Comparison of ENCODE assay signal across 17 cellular contexts in the genomic region with DNA sequence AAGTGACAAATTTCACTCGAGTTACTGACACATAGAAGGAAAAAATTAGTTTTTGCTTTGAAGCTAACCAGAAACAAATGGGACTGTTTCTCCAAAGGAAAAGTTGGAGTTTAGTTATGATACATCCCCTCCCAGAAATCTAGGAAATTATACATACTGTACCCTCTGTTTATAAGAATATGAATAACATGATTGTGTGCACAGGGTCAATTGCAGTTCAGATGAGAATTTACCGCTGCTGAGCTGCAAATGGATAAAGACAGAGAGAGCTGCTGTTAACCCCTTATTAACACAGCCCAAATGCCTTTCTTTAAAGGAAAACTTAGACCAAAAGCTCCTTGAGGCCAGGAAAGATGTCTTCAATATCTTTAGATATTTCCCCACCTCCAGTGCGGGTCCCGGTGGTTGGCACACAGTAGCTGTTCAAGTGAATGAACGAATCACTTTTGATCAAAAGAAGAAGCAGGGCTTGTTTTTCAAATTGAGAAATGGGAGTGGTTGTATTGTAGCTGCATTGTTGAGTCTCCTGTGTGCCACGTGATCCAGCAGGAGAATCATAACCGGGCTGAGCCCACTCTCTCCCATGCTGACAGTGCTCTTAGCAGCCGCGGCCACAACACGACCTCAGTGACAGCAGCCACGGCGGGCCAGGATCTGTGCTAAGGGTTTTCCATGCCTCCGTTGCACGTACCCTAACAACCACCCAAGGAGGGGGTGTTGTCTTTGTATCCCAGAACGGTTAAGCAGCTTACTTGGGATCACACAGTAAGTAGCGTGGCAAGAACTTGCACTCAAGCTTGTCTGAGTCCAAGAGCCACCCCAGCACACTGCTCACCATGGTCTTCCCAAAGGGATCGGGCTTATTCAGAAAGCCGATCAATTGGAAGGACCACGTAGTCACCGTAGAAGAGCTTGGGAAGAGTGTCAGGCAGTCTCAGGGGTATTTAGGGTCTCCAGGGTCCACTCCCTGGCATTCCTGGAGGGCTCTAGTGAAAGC. TPM values are rescaled to one million over a fixed set of nuclear protein-coding genes. Genes with fewer than 3 reads are reported as not detected.
DNase-seq lines count a peak whose midpoint lies in the region; ATAC-seq, FAIRE-seq and TF ChIP-seq lines count a peak whose summit lies in the region.
"Had no signal": no experiment of that assay in that cellular context is flagged by ENCODE, and none has a peak within 500 bp of the region (broad histone marks: within the 10 kb centered on the region; RNA-seq: fewer than 3 reads in every experiment).

No MANE protein-coding gene starts in this region.

- H2BK120ac ChIP-seq in mesendoderm (ENCODE audit: low read depth, low read length), result no peak overlapping the region

- dilution Hi-C loops in endothelial cell of umbilical vein (cut with MboI; ENCODE audit: extremely low pct_ligation_motif_present, low sequenced_read_pairs), result no loop called here

- H3K4me3 ChIP-seq in endothelial cell of umbilical vein (replicated peaks in 1 of 3; ENCODE audit: insufficient read depth in 1 of 3, low read depth in 1 of 3, low read length in 3 of 3) (no peak overlapping the region), mesendoderm (ENCODE audit: low read length) (no peak overlapping the region), thoracic aorta (peak overlapping the region; percentile 33)
- H3K4me3 ChIP-seq: cardiac muscle cell, HAP-1, left lung had no signal

- H4K5ac ChIP-seq in mesendoderm (ENCODE audit: low read length), result no peak overlapping the region

- H3K23ac ChIP-seq in mesendoderm (ENCODE audit: low read length), result no peak overlapping the region

- no peak overlapping the region for H2BK15ac ChIP-seq in mesendoderm (replicated peaks; ENCODE audit: low read depth)

- no peak for TF ChIP-seq POLR2A in endothelial cell of umbilical vein (IDR thresholded peaks at IDR 0.05; ENCODE audit: low read depth, low read length)

- no peak overlapping the region for H2AK5ac ChIP-seq in mesendoderm (ENCODE audit: low read length)

- no peak overlapping the region for H2BK5ac ChIP-seq in mesendoderm (ENCODE audit: low read length)

- no peak overlapping the region for H4K8ac ChIP-seq in mesendoderm (ENCODE audit: low read depth, low read length)

- FAIRE-seq in endothelial cell of umbilical vein (lab: Jason Lieb, UNC), result no peak
- FAIRE-seq: GM19239 had no signal

- peak overlapping the region; percentile 48 for H2AFZ ChIP-seq in endothelial cell of umbilical vein (ENCODE audit: low read depth, low read length)
- H2AFZ ChIP-seq: parathyroid adenoma had no signal

- H3K36me3 ChIP-seq in endothelial cell of umbilical vein (ENCODE audit: control insufficient read depth in 2 of 2, extremely low read depth in 1 of 2, insufficient read depth in 2 of 2, low read length in 2 of 2) (no peaks in the 10 kb centered on the region), mesendoderm (ENCODE audit: control insufficient read depth, insufficient read depth, low read length) (no peaks in the 10 kb centered on the region), thoracic aorta (no peaks in the 10 kb centered on the region)
- H3K36me3 ChIP-seq: cardiac muscle cell, HAP-1, left lung had no signal

- H3K18ac ChIP-seq in mesendoderm (ENCODE audit: low read length), result no peak overlapping the region

- no peaks in the 10 kb centered on the region for H3K79me1 ChIP-seq in mesendoderm (ENCODE audit: low read length)

- H3K9ac ChIP-seq in endothelial cell of umbilical vein (replicated peaks; ENCODE audit: extremely low read depth, insufficient read depth, low read length) (no peak overlapping the region), mesendoderm (ENCODE audit: low read length) (peak overlapping the region; percentile 22)
- H3K9ac ChIP-seq: parathyroid adenoma had no signal

- H3K9me3 ChIP-seq in endothelial cell of umbilical vein (replicated peaks; ENCODE audit: control insufficient read depth, insufficient read depth, low read length), result no peaks in the 10 kb centered on the region
- no peaks in the 10 kb centered on the region for H3K9me3 ChIP-seq in thoracic aorta
- H3K9me3 ChIP-seq: HAP-1, left lung had no signal

- H3K27ac ChIP-seq in endothelial cell of umbilical vein (ENCODE audit: insufficient read depth, low read depth, low read length), result no peak overlapping the region
- no peak overlapping the region for H3K27ac ChIP-seq in mesendoderm (ENCODE audit: low read depth, low read length)
- no peak overlapping the region for H3K27ac ChIP-seq in thoracic aorta
- H3K27ac ChIP-seq: cardiac muscle cell, left lung, parathyroid adenoma had no signal

- no peaks in the 10 kb centered on the region for H3K9me1 ChIP-seq in endothelial cell of umbilical vein (replicated peaks; ENCODE audit: control insufficient read depth, extremely low read depth, insufficient read depth, low read length)

- no peaks in the 10 kb centered on the region for H3K4me1 Mint-ChIP-seq in activated T-helper 1 cell treated with anti-CD3 and anti-CD28 coated beads, Interleukin-12 subunit alpha, Interleukin-12 subunit beta, Interleukin-2, Interleukin-4 antibody, amounts not matched to agents 30 ng/mL and 10 ng/mL and 1 ng/mL, durations not matched to agents 14 hours and 24 hours and 36 hours (ENCODE audit: low read depth)

- DNase-seq in NCI-H748 treated with DMSO at 0.1 percent for 48 hours (lab: John Stamatoyannopoulos, UW), result peak; percentile 53
- DNase-seq in endothelial cell of umbilical vein (ENCODE audit: low read depth, low spot score), result no peak
- no peak for DNase-seq in mesendoderm
- DNase-seq in thoracic aorta (ENCODE audit: low spot score), result no peak
- no peak for DNase-seq in activated T-helper 1 cell treated with anti-CD3 and anti-CD28 coated beads, Interleukin-12 subunit alpha, Interleukin-12 subunit beta, Interleukin-2, Interleukin-4 antibody, amounts not matched to agents 30 ng/mL and 10 ng/mL and 1 ng/mL, durations not matched to agents 14 hours and 24 hours and 36 hours (ENCODE audit: low spot score)
- DNase-seq in ureter (ENCODE audit: low spot score), result no peak
- DNase-seq in stimulated activated CD4-positive, alpha-beta T cell treated with anti-CD3 and anti-CD28 coated beads, Interleukin-1b, Interleukin-23, amount 100 ng/mL, for 48 hours, result no peak
- DNase-seq: activated CD4-positive, alpha-beta T cell treated with anti-CD3 and anti-CD28 coated beads, Interleukin-2, amount 50 U/mL, for 48 hours; activated gamma-delta T cell treated with Interleukin-2 at 50 U/mL for 16 hours; NCI-H2081 had no signal

- peaks cover 3% of the 10 kb centered on the region for H3K4me1 ChIP-seq in endothelial cell of umbilical vein (ENCODE audit: control insufficient read depth, extremely low read depth, insufficient read depth, low read length)
- no peaks in the 10 kb centered on the region for H3K4me1 ChIP-seq in mesendoderm (ENCODE audit: control insufficient read depth, low read depth, low read length)
- no peaks in the 10 kb centered on the region for H3K4me1 ChIP-seq in thoracic aorta (ENCODE audit: control insufficient read depth in 1 of 2, low read depth in 2 of 2)
- H3K4me1 ChIP-seq: HAP-1, parathyroid adenoma had no signal

- ATAC-seq in thoracic aorta (ENCODE audit: insufficient number of reproducible peaks, low FRiP score, low read depth) (no peak), HG02973 (IDR thresholded peaks at IDR 0.05; ENCODE audit: unreplicated experiment) (no peak)

- no peak overlapping the region for H3K27ac Mint-ChIP-seq in activated T-helper 1 cell treated with anti-CD3 and anti-CD28 coated beads, Interleukin-12 subunit alpha, Interleukin-12 subunit beta, Interleukin-2, Interleukin-4 antibody, amounts not matched to agents 30 ng/mL and 10 ng/mL and 1 ng/mL, durations not matched to agents 14 hours and 24 hours and 36 hours
- H3K27ac Mint-ChIP-seq: T-helper 1 cell treated with Interleukin-12 subunit alpha and Interleukin-12 subunit beta and Interleukin-4 antibody, amounts not matched to agents 30 μg/mL and 1 μg/mL, for 36 hours had no signal

- BruUV-seq in endothelial cell of umbilical vein (replicated peaks; lab: Mats Ljungman, UMichigan), result no TSS peak

- H3K79me2 ChIP-seq in endothelial cell of umbilical vein (ENCODE audit: control insufficient read depth, insufficient read depth, low read length) (no peaks in the 10 kb centered on the region), mesendoderm (ENCODE audit: control insufficient read depth, insufficient read depth, low read length) (no peaks in the 10 kb centered on the region)
- H3K79me2 ChIP-seq: parathyroid adenoma had no signal

- H3K27me3 ChIP-seq in endothelial cell of umbilical vein (ENCODE audit: control insufficient read depth in 2 of 2, insufficient read depth in 2 of 2, low read length in 2 of 2), result peaks cover 10 to 19% of the 10 kb centered on the region in 2 experiments
- no peaks in the 10 kb centered on the region for H3K27me3 ChIP-seq in mesendoderm (ENCODE audit: insufficient read depth, low read length, poor library complexity)
- H3K27me3 ChIP-seq in thoracic aorta (replicated peaks; ENCODE audit: insufficient read depth), result no peaks in the 10 kb centered on the region
- H3K27me3 ChIP-seq: cardiac muscle cell, left lung had no signal

- H3K4me2 ChIP-seq in endothelial cell of umbilical vein (ENCODE audit: insufficient read depth, low read length), result no peak overlapping the region
- H3K4me2 ChIP-seq in mesendoderm (ENCODE audit: low read length), result peak overlapping the region; percentile 37

- WGBS in mesendoderm (ENCODE audit: extremely low coverage, insufficient coverage, low lambda C conversion rate), result no CpG with 5 or more reads among the region's 20 CpGs

- H3K56ac ChIP-seq in mesendoderm (ENCODE audit: low read length), result peak overlapping the region; percentile 69

- POLR2A ChIA-PET in endothelial cell of umbilical vein (lab: Charles Lee), result no interaction called here

- TF ChIP-seq CTCF in endothelial cell of umbilical vein (IDR thresholded peaks at IDR 0.05; ENCODE audit: extremely low read depth in 1 of 2, insufficient read depth in 1 of 2, low read depth in 1 of 2, low read length in 2 of 2) (no peak), thoracic aorta (IDR thresholded peaks at IDR 0.05) (no peak)

- CTCF ChIA-PET in endothelial cell of umbilical vein (lab: Charles Lee), result interaction anchor here (0.6 to 1.1 kb wide), 4 partner anchors 50 to 1541 kb away, joined by 3 to 4 read pairs (median 3); no protein-coding TSS in a partner anchor

- intact Hi-C loops in endothelial cell of umbilical vein (cut with micrococcal nuclease), result no loop called here
- intact Hi-C loops in activated T-helper 1 cell treated with anti-CD3 and anti-CD28 coated beads, Interleukin-12 subunit alpha, Interleukin-12 subunit beta, Interleukin-2, Interleukin-4 antibody, amounts not matched to agents 30 ng/mL and 10 ng/mL and 1 ng/mL, durations not matched to agents 14 hours and 24 hours and 36 hours (cut with micrococcal nuclease), result no loop called here

- no peaks in the 10 kb centered on the region for H4K20me1 ChIP-seq in endothelial cell of umbilical vein (replicated peaks; ENCODE audit: control insufficient read depth, extremely low read depth, insufficient read depth, low read length)

- no peaks in the 10 kb centered on the region for H3K9me3 Mint-ChIP-seq in activated T-helper 1 cell treated with anti-CD3 and anti-CD28 coated beads, Interleukin-12 subunit alpha, Interleukin-12 subunit beta, Interleukin-2, Interleukin-4 antibody, amounts not matched to agents 30 ng/mL and 10 ng/mL and 1 ng/mL, durations not matched to agents 14 hours and 24 hours and 36 hours
- H3K9me3 Mint-ChIP-seq: T-helper 1 cell treated with Interleukin-12 subunit alpha and Interleukin-12 subunit beta and Interleukin-4 antibody, amounts not matched to agents 30 μg/mL and 1 μg/mL, for 36 hours had no signal

- no peaks in the 10 kb centered on the region for H3K27me3 Mint-ChIP-seq in activated T-helper 1 cell treated with anti-CD3 and anti-CD28 coated beads, Interleukin-12 subunit alpha, Interleukin-12 subunit beta, Interleukin-2, Interleukin-4 antibody, amounts not matched to agents 30 ng/mL and 10 ng/mL and 1 ng/mL, durations not matched to agents 14 hours and 24 hours and 36 hours (ENCODE audit: insufficient read depth)

- no peak overlapping the region for H3K4ac ChIP-seq in mesendoderm (ENCODE audit: low read depth, low read length)

- no peak overlapping the region for H3K4me3 Mint-ChIP-seq in activated T-helper 1 cell treated with anti-CD3 and anti-CD28 coated beads, Interleukin-12 subunit alpha, Interleukin-12 subunit beta, Interleukin-2, Interleukin-4 antibody, amounts not matched to agents 30 ng/mL and 10 ng/mL and 1 ng/mL, durations not matched to agents 14 hours and 24 hours and 36 hours
- H3K4me3 Mint-ChIP-seq: T-helper 1 cell treated with Interleukin-12 subunit alpha and Interleukin-12 subunit beta and Interleukin-4 antibody, amounts not matched to agents 30 μg/mL and 1 μg/mL, for 36 hours had no signal

- no peaks in the 10 kb centered on the region for H3K36me3 Mint-ChIP-seq in activated T-helper 1 cell treated with anti-CD3 and anti-CD28 coated beads, Interleukin-12 subunit alpha, Interleukin-12 subunit beta, Interleukin-2, Interleukin-4 antibody, amounts not matched to agents 30 ng/mL and 10 ng/mL and 1 ng/mL, durations not matched to agents 14 hours and 24 hours and 36 hours (ENCODE audit: low read depth)

RNA-seq across cellular contexts. Expression of gene BMP6, which starts 53.5 kb away (rescaled TPM):
- total RNA-seq in endothelial cell of umbilical vein, result 221 and 234 TPM in 2 replicates
- 276 and 285 TPM in 2 replicates for polyA plus RNA-seq in endothelial cell of umbilical vein
- 243 and 254 TPM in 2 replicates for polyA plus RNA-seq in endothelial cell of umbilical vein (2011; cell fraction: cytosol; rRNA removed)
- 202 and 209 TPM in 2 replicates for polyA plus RNA-seq in endothelial cell of umbilical vein (2011; cell fraction: nucleus; rRNA removed)
- polyA plus RNA-seq in endothelial cell of umbilical vein (2012), result 157 and 189 TPM in 2 replicates
- 432 and 438 TPM in 2 replicates for polyA minus RNA-seq in endothelial cell of umbilical vein
- polyA minus RNA-seq in endothelial cell of umbilical vein (2011; cell fraction: cytosol; rRNA and poly(A)+ RNA removed), result 42.2 TPM
- polyA minus RNA-seq in endothelial cell of umbilical vein (2011; cell fraction: nucleus; rRNA and poly(A)+ RNA removed), result 249 and 278 TPM in 2 replicates
- 0.18 TPM for polyA plus RNA-seq in mesendoderm (2013, experiment 1 of 2)
- polyA plus RNA-seq in mesendoderm (2013, experiment 2 of 2), result 0.15 TPM
- total RNA-seq in thoracic aorta, result 1 to 10 TPM; 4.7 TPM
- 0.86 and 1.1 TPM in 2 replicates for total RNA-seq in activated T-helper 1 cell treated with anti-CD3 and anti-CD28 coated beads, Interleukin-12 subunit alpha, Interleukin-12 subunit beta, Interleukin-2, Interleukin-4 antibody, amounts not matched to agents 30 ng/mL and 10 ng/mL and 1 ng/mL, durations not matched to agents 14 hours and 24 hours and 36 hours
- total RNA-seq in ureter, result 1.8 TPM
- polyA plus RNA-seq: cardiac muscle cell had no signal

Comparison
In these comparisons a context has a peak if more than half of its experiments do, and no peak if none do; other contexts are left out.
1. RNA of gene BMP6, which starts 53.5 kb away (total RNA-seq): 221 to 234 TPM in endothelial cell of umbilical vein; 4.7 TPM in thoracic aorta, 1.8 TPM in ureter (single experiment) and 0.86 to 1.1 TPM in activated T-helper 1 cell treated with anti-CD3 and anti-CD28 coated beads, Interleukin-12 subunit alpha, Interleukin-12 subunit beta, Interleukin-2, Interleukin-4 antibody, amounts not matched to agents 30 ng/mL and 10 ng/mL and 1 ng/mL, durations not matched to agents 14 hours and 24 hours and 36 hours; every median in the first group is over 10 times any median in the second.